ENCODE assay signal across 27 cellular contexts in genomic region chr6:157293780-157294179, GRCh38.
"Had no signal": no experiment of that assay in that cellular context is flagged by ENCODE, and none has a peak within 500 bp of the region (broad histone marks: within the 10 kb centered on the region; RNA-seq: fewer than 3 reads in every experiment).

No MANE protein-coding gene starts in this region.

- H3K4me3 Mint-ChIP-seq: mesothelial cell of epicardium; naive B cell; naive thymus-derived CD8-positive, alpha-beta T cell had no signal

- H3K27me3 ChIP-seq: dorsolateral prefrontal cortex, esophagus squamous epithelium, gastrocnemius medialis, heart right ventricle, left lung had no signal

- H3K9me3 Mint-ChIP-seq: mesothelial cell of epicardium; naive thymus-derived CD8-positive, alpha-beta T cell had no signal

- H3K9me3 ChIP-seq: esophagus squamous epithelium, gastrocnemius medialis, heart right ventricle, left lung, lower lobe of right lung, mucosa of descending colon had no signal

- H3K4me1 ChIP-seq: left lung, lower lobe of right lung had no signal

- DNase-seq: dermis blood vessel endothelial cell; dorsolateral prefrontal cortex; effector CD4-positive, alpha-beta T cell; effector memory CD4-positive, alpha-beta T cell; erythroblast; esophagus squamous epithelium; foreskin fibroblast; foreskin melanocyte; gastrocnemius medialis; glutamatergic neuron; heart right ventricle; hippocampal formation; left cardiac atrium; left lung; left ventricle myocardium superior; lower lobe of right lung; mesenchymal stem cell; mucosa of descending colon; naive B cell; naive thymus-derived CD8-positive, alpha-beta T cell had no signal

- H3K27me3 Mint-ChIP-seq: naive B cell; naive thymus-derived CD8-positive, alpha-beta T cell had no signal

- H3K27ac ChIP-seq: coronary artery, dorsolateral prefrontal cortex, epithelial cell of prostate, esophagus squamous epithelium, gastrocnemius medialis, heart right ventricle, left lung, lower lobe of right lung had no signal

- H3K4me3 ChIP-seq: coronary artery, dorsolateral prefrontal cortex, esophagus squamous epithelium, gastrocnemius medialis, heart right ventricle, left lung, lower lobe of right lung, mucosa of descending colon had no signal

- ATAC-seq: esophagus mucosa; gastrocnemius medialis; left cardiac atrium; left lung; left ventricle myocardium superior; lower lobe of right lung; mucosa of descending colon; naive thymus-derived CD8-positive, alpha-beta T cell had no signal

- FAIRE-seq: endometrium, islet of Langerhans, keratinocyte had no signal

- H3K27ac Mint-ChIP-seq: mesothelial cell of epicardium; naive B cell; naive thymus-derived CD8-positive, alpha-beta T cell had no signal
